Comparison of ENCODE assay signal across 17 cellular contexts in genomic region chr5:178463321-178464155, GRCh38.
"Had no signal": no experiment of that assay in that cellular context is flagged by ENCODE, and none has a peak within 500 bp of the region (broad histone marks: within the 10 kb centered on the region; RNA-seq: fewer than 3 reads in every experiment).

No MANE protein-coding gene starts in this region.

- H3K9me2 ChIP-seq: SK-N-SH had no signal

- H3K27me3 ChIP-seq: heart left ventricle, neutrophil, spleen had no signal

- H3K9me3 ChIP-seq: heart left ventricle, left ventricle myocardium inferior, neutrophil, SK-N-SH, spleen, thoracic aorta had no signal

- H3K9me3 Mint-ChIP-seq: activated CD4-positive, alpha-beta memory T cell treated with anti-CD3 and anti-CD28 coated beads, Interleukin-2, amount 10 ng/mL, durations not matched to agents 7 days and 5 days; activated naive CD4-positive, alpha-beta T cell treated with anti-CD3 and anti-CD28 coated beads, Interleukin-2, amount 50 U/mL, for 72 hours; stimulated activated memory B cell treated with anti-CD40 and anti-IgM and Interleukin-4, amounts not matched to agents 10 μg/mL and 1 μg/mL and 100 μg/mL, for 72 hours; T-helper 2 cell treated with Interferon-gamma antibody and Interleukin-4, amounts not matched to agents 5 μg/mL and 100 μg/mL, for 36 hours had no signal

- H3K4me3 ChIP-seq: heart left ventricle, left ventricle myocardium inferior, spleen, thoracic aorta had no signal

- DNase-seq: activated CD4-positive, alpha-beta memory T cell treated with anti-CD3 and anti-CD28 coated beads, Interleukin-2, amount 10 ng/mL, durations not matched to agents 7 days and 5 days; activated CD4-positive, alpha-beta T cell treated with anti-CD3 and anti-CD28 coated beads for 48 hours; activated CD4-positive, CD25-positive, alpha-beta regulatory T cell; activated gamma-delta T cell; activated T-cell treated with anti-CD3 and anti-CD28 coated beads, Interleukin-2, amount 50 U/mL, for 48 hours; erythroblast; heart left ventricle; left ventricle myocardium inferior; mammary epithelial cell; SK-N-SH; spleen; stimulated activated CD4-positive, alpha-beta T cell treated with anti-CD3 and anti-CD28 coated beads, Interleukin-4, amount 100 ng/mL, for 4 hours had no signal

- H3K4me1 Mint-ChIP-seq: activated CD4-positive, alpha-beta memory T cell treated with anti-CD3 and anti-CD28 coated beads, Interleukin-2, amount 10 ng/mL, durations not matched to agents 7 days and 5 days; stimulated activated memory B cell treated with anti-CD40 and anti-IgM and Interleukin-4, amounts not matched to agents 10 μg/mL and 1 μg/mL and 100 μg/mL, for 72 hours had no signal

- H3K36me3 Mint-ChIP-seq: activated naive CD4-positive, alpha-beta T cell treated with anti-CD3 and anti-CD28 coated beads, Interleukin-2, amount 50 U/mL, for 72 hours; stimulated activated memory B cell treated with anti-CD40 and anti-IgM and Interleukin-4, amounts not matched to agents 10 μg/mL and 1 μg/mL and 100 μg/mL, for 72 hours had no signal

- H3K27ac ChIP-seq: heart left ventricle, left ventricle myocardium inferior, neutrophil, spleen, thoracic aorta had no signal

- H3K4me2 ChIP-seq: SK-N-SH had no signal

- H3K4me3 Mint-ChIP-seq: activated CD4-positive, alpha-beta memory T cell treated with anti-CD3 and anti-CD28 coated beads, Interleukin-2, amount 10 ng/mL, durations not matched to agents 7 days and 5 days; stimulated activated memory B cell treated with anti-CD40 and anti-IgM and Interleukin-4, amounts not matched to agents 10 μg/mL and 1 μg/mL and 100 μg/mL, for 72 hours; T-helper 2 cell treated with Interferon-gamma antibody and Interleukin-4, amounts not matched to agents 5 μg/mL and 100 μg/mL, for 36 hours had no signal

- H3K36me3 ChIP-seq: heart left ventricle, left ventricle myocardium inferior, neutrophil, spleen, thoracic aorta had no signal

- ATAC-seq: activated naive CD4-positive, alpha-beta T cell treated with anti-CD3 and anti-CD28 coated beads, Interleukin-2, amount 50 U/mL, for 72 hours; heart left ventricle; stimulated activated memory B cell treated with anti-CD40 and anti-IgM and Interleukin-4, amounts not matched to agents 10 μg/mL and 1 μg/mL and 100 μg/mL, for 72 hours had no signal

- H3K27ac Mint-ChIP-seq: activated CD4-positive, alpha-beta memory T cell treated with anti-CD3 and anti-CD28 coated beads, Interleukin-2, amount 10 ng/mL, durations not matched to agents 7 days and 5 days; activated naive CD4-positive, alpha-beta T cell treated with anti-CD3 and anti-CD28 coated beads, Interleukin-2, amount 50 U/mL, for 72 hours; stimulated activated memory B cell treated with anti-CD40 and anti-IgM and Interleukin-4, amounts not matched to agents 10 μg/mL and 1 μg/mL and 100 μg/mL, for 72 hours; T-helper 2 cell treated with Interferon-gamma antibody and Interleukin-4, amounts not matched to agents 5 μg/mL and 100 μg/mL, for 36 hours had no signal
